In the genomic region with DNA sequence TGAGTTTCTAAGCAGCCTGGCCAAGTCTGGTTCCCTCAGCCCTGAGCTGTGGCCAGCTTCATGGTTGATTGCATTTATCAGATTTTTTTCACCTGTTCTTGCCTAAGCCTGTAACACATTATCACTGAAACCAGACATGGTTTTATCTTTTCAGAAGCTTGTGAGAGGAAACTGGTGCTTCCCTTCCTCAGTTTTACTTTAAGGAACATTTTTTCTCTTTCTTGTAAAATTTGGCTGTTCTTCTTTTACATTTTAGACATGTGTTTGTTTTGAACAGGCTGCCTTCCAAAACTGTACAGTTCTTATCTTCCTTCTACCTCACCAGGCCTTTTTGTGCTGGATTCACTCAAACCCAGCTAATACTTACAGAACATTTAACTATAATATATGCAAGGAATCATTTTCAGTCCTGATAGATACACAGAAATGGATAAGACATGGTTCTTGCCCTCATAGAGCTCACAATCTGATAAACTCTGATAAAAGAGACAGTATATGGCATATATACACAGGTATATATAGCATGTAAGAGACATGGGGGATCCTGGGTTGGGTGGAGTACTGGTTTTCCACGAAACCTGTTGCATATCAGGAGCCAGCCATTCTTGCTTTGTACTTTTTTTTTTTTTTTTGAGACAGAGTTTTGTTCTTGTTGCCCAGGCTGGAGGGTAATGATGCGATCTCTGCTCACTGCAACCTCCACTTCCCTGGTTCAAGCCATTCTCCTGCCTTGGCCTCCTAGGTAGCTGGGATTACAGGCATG, we compare ENCODE assay signal across 9 cellular contexts. TPM values are rescaled to one million over a fixed set of nuclear protein-coding genes. Genes with fewer than 3 reads are reported as not detected.
A peak's percentile ranks its signal among the peaks of the same experiment; 100 is the strongest.
DNase-seq lines count a peak whose midpoint lies in the region; ATAC-seq and TF ChIP-seq lines count a peak whose summit lies in the region.
"Had no signal": no experiment of that assay in that cellular context is flagged by ENCODE, and none has a peak within 500 bp of the region (broad histone marks: within the 10 kb centered on the region; RNA-seq: fewer than 3 reads in every experiment).

No MANE protein-coding gene starts in this region.

- no peak for TF ChIP-seq EP300 in upper lobe of left lung (IDR thresholded peaks at IDR 0.05)

- peaks cover 0 to 3% of the 10 kb centered on the region in 2 donors for H3K9me3 Mint-ChIP-seq in activated naive CD4-positive, alpha-beta T cell treated with anti-CD3 and anti-CD28 coated beads, Interleukin-2, amount 50 U/mL, for 72 hours

- H3K27ac ChIP-seq in VCaP (peak overlapping the region; percentile 59), upper lobe of left lung (peak overlapping the region in 2 of 4 donors; percentile 30 to 68)

- H3K36me3 Mint-ChIP-seq in activated naive CD4-positive, alpha-beta T cell treated with anti-CD3 and anti-CD28 coated beads, Interleukin-2, amount 50 U/mL, for 72 hours: peaks cover under 1 to 7% of the 10 kb centered on the region in 2 donors

- H3K4me3 ChIP-seq in upper lobe of left lung: no peak overlapping the region

- TF ChIP-seq CTCF in VCaP (conservative IDR thresholded peaks at IDR 0.05) (no peak), upper lobe of left lung (IDR thresholded peaks at IDR 0.05) (no peak)

- no peak overlapping the region for H3K27ac Mint-ChIP-seq in activated naive CD4-positive, alpha-beta T cell treated with anti-CD3 and anti-CD28 coated beads, Interleukin-2, amount 50 U/mL, for 72 hours

- ATAC-seq in GM18907 (IDR thresholded peaks at IDR 0.05; ENCODE audit: unreplicated experiment) (peak; percentile 65), HG02852 (IDR thresholded peaks at IDR 0.05; ENCODE audit: unreplicated experiment) (peak; percentile 78), HG03135 (IDR thresholded peaks at IDR 0.05; ENCODE audit: unreplicated experiment) (no peak), upper lobe of left lung (ENCODE audit: low FRiP score in 2 of 2) (no peak)
- ATAC-seq in activated naive CD4-positive, alpha-beta T cell treated with anti-CD3 and anti-CD28 coated beads, Interleukin-2, amount 50 U/mL, for 72 hours: no peak

- WGBS in upper lobe of left lung, 2 donors: 87 to 94% methylated on average over 2 of the region's 2 CpGs

- peaks cover 29 to 47% (median 35%) of the 10 kb centered on the region in 4 donors for H3K4me1 ChIP-seq in upper lobe of left lung

- H3K9me3 ChIP-seq in upper lobe of left lung: peaks cover 0 to 4% (median 1%) of the 10 kb centered on the region in 4 donors

- no peaks in the 10 kb centered on the region for H3K36me3 ChIP-seq in upper lobe of left lung

- no peaks in the 10 kb centered on the region for H3K27me3 ChIP-seq in upper lobe of left lung

- DNase-seq in pulmonary artery endothelial cell (ENCODE audit: low read depth, low spot score) (peak; percentile 54), activated T-cell treated with anti-CD3 and anti-CD28 coated beads for 4 hours (no peak), upper lobe of left lung (no peak)
- no peak for DNase-seq in activated naive CD4-positive, alpha-beta T cell treated with anti-CD3 and anti-CD28 coated beads, Interleukin-2, amount 50 U/mL, for 72 hours (ENCODE audit: low spot score in 2 of 2)
- DNase-seq: NCI-H748 treated with DMSO at 0.1 percent for 48 hours had no signal

- no peak for TF ChIP-seq POLR2A in upper lobe of left lung (IDR thresholded peaks at IDR 0.05)

RNA-seq across cellular contexts. Expression of gene ZNRF1, which starts 44.5 kb away (rescaled TPM):
- total RNA-seq in pulmonary artery endothelial cell: 16.9 and 21.9 TPM in 2 replicates
- total RNA-seq in activated naive CD4-positive, alpha-beta T cell treated with anti-CD3 and anti-CD28 coated beads, Interleukin-2, amount 50 U/mL, for 72 hours: 10 to 100 TPM; 20.4 to 45.1 TPM
- 10 to 100 TPM; 18.5 to 40.0 (median 27.1) TPM for total RNA-seq in upper lobe of left lung

RNA-seq across cellular contexts. Expression of gene WDR59, which starts 58.4 kb away (rescaled TPM):
- total RNA-seq in pulmonary artery endothelial cell: 16.9 and 18.9 TPM in 2 replicates
- 100 to 1,000 TPM in 1 of 2 donors, 10 to 100 TPM in 1; 75.8 to 110 TPM for total RNA-seq in activated naive CD4-positive, alpha-beta T cell treated with anti-CD3 and anti-CD28 coated beads, Interleukin-2, amount 50 U/mL, for 72 hours
- total RNA-seq in upper lobe of left lung: 100 to 1,000 TPM in 1 of 6 donors, 10 to 100 TPM in 5; 16.0 to 138 (median 37.5) TPM

Comparison
In these comparisons a context has a peak if more than half of its experiments do, and no peak if none do; other contexts are left out.
1. ATAC-seq: peak in GM18907 (single experiment) and HG02852 (single experiment); none in activated naive CD4-positive, alpha-beta T cell treated with anti-CD3 and anti-CD28 coated beads, Interleukin-2, amount 50 U/mL, for 72 hours (0 of 2), HG03135 (single experiment) and upper lobe of left lung (0 of 2).